In the genomic region with DNA sequence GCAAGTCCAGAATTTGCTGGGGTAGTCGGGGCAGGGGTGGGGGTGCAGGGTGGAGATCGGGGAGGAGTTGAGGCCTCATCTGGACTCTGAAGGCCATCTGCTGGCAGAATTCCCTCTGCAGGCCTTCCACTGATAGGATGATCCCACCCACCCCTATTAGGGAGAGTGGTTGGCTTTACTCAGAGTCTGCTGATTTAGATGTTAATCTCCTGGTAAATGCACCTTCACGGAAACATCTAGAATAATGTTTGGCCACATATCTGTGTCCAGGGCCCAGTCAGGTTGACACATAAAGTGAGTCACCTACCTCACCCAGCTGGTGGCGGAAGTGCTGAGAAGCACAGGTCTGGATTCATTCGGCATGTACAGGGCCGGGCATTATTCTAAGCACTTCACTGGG, we compare ENCODE assay signal across 15 cellular contexts. TPM values are rescaled to one million over a fixed set of nuclear protein-coding genes. Genes with fewer than 3 reads are reported as not detected.
DNase-seq lines count a peak whose midpoint lies in the region; ATAC-seq, FAIRE-seq and TF ChIP-seq lines count a peak whose summit lies in the region.
"Had no signal": no experiment of that assay in that cellular context is flagged by ENCODE, and none has a peak within 500 bp of the region (broad histone marks: within the 10 kb centered on the region; RNA-seq: fewer than 3 reads in every experiment).

No MANE protein-coding gene starts in this region.

- no peak for FAIRE-seq in GM12892 (lab: Jason Lieb, UNC)

- peaks cover 53% of the 10 kb centered on the region for H3K79me2 ChIP-seq in hepatocyte

- H3K27me3 ChIP-seq in WERI-Rb-1 (ENCODE audit: insufficient read depth, low read depth, severe bottlenecking) (no peaks in the 10 kb centered on the region), hepatocyte (no peaks in the 10 kb centered on the region)
- no peaks in the 10 kb centered on the region for H3K27me3 ChIP-seq in effector memory CD4-positive, alpha-beta T cell (replicated peaks; ENCODE audit: control insufficient read depth, insufficient read depth, low read length, poor library complexity, severe bottlenecking)
- H3K27me3 ChIP-seq: vagina had no signal

- H4K20me1 ChIP-seq in hepatocyte (ENCODE audit: insufficient read depth, poor library complexity, severe bottlenecking), result no peaks in the 10 kb centered on the region

- DNase-seq in H4 (ENCODE audit: low spot score) (peak; percentile 42), WERI-Rb-1 (peak; percentile 85), hepatocyte (ENCODE audit: low spot score) (peak; percentile 76), omental fat pad (ENCODE audit: low spot score) (no peak), GM12892 (ENCODE audit: insufficient read length) (no peak), NCI-H1105 treated with DMSO at 0.1 percent for 48 hours (lab: John Stamatoyannopoulos, UW) (no peak), NCI-H524 treated with DMSO at 0.1 percent for 48 hours (lab: John Stamatoyannopoulos, UW) (no peak)
- no peak for DNase-seq in effector memory CD4-positive, alpha-beta T cell
- DNase-seq: central memory CD4-positive, alpha-beta T cell; esophagus squamous epithelium; NCI-H1436 treated with DMSO at 0.1 percent for 48 hours; NCI-H526 treated with DMSO at 0.1 percent for 48 hours; SHP77; stimulated activated CD4-positive, alpha-beta T cell treated with anti-CD3 and anti-CD28 coated beads, Interleukin-2, amount 100 ng/mL, for 24 hours had no signal

- H3K27ac ChIP-seq in WERI-Rb-1 (peak overlapping the region; percentile 60), hepatocyte (peak overlapping the region; percentile 72)
- H3K27ac ChIP-seq in effector memory CD4-positive, alpha-beta T cell (ENCODE audit: insufficient read depth, low read length, poor library complexity, severe bottlenecking), result no peak overlapping the region
- H3K27ac ChIP-seq: esophagus squamous epithelium, vagina had no signal

- H3K9me2 ChIP-seq in hepatocyte (replicated peaks; ENCODE audit: insufficient read depth), result no peaks in the 10 kb centered on the region

- no peak overlapping the region for H2AFZ ChIP-seq in hepatocyte

- 72% methylated on average over 4 of the region's 6 CpGs for WGBS in hepatocyte (ENCODE audit: low lambda C conversion rate, missing lambda C conversion rate)

- TF ChIP-seq CTCF in WERI-Rb-1 (IDR thresholded peaks at IDR 0.05; ENCODE audit: low read depth, low read length) (peak; percentile 47), hepatocyte (IDR thresholded peaks at IDR 0.05; ENCODE audit: poor library complexity) (no peak), omental fat pad (IDR thresholded peaks at IDR 0.05) (no peak)

- no peaks in the 10 kb centered on the region for H3K4me1 ChIP-seq in hepatocyte (ENCODE audit: insufficient read depth)
- H3K4me1 ChIP-seq in effector memory CD4-positive, alpha-beta T cell (ENCODE audit: control insufficient read depth, insufficient read depth, low read length, poor library complexity, severe bottlenecking), result no peaks in the 10 kb centered on the region
- H3K4me1 ChIP-seq: esophagus squamous epithelium, vagina had no signal

- peaks cover 11% of the 10 kb centered on the region for H3K36me3 ChIP-seq in WERI-Rb-1
- H3K36me3 ChIP-seq in hepatocyte (replicated peaks; ENCODE audit: insufficient read depth, low read depth), result no peaks in the 10 kb centered on the region
- no peaks in the 10 kb centered on the region for H3K36me3 ChIP-seq in effector memory CD4-positive, alpha-beta T cell (ENCODE audit: control insufficient read depth, insufficient read depth, low read length)
- H3K36me3 ChIP-seq: esophagus squamous epithelium, vagina had no signal

- ATAC-seq in omental fat pad (ENCODE audit: low FRiP score), result peak; percentile 20

- no peak for TF ChIP-seq POLR2A in GM12892 (IDR thresholded peaks at IDR 0.05; ENCODE audit: low read depth, low read length)

- H3K4me3 ChIP-seq in WERI-Rb-1 (ENCODE audit: low read depth, low read length) (no peak overlapping the region), hepatocyte (no peak overlapping the region)
- no peak overlapping the region for H3K4me3 ChIP-seq in effector memory CD4-positive, alpha-beta T cell (ENCODE audit: insufficient read depth, low read depth, low read length, poor library complexity, severe bottlenecking)
- H3K4me3 ChIP-seq: esophagus squamous epithelium, vagina had no signal

- H3K9me3 ChIP-seq in WERI-Rb-1 (ENCODE audit: severe bottlenecking) (peaks cover 3% of the 10 kb centered on the region), hepatocyte (ENCODE audit: low read depth) (no peaks in the 10 kb centered on the region)
- no peaks in the 10 kb centered on the region for H3K9me3 ChIP-seq in effector memory CD4-positive, alpha-beta T cell (ENCODE audit: control insufficient read depth, low read length)
- H3K9me3 ChIP-seq: esophagus squamous epithelium, vagina had no signal

- H3K4me2 ChIP-seq in hepatocyte, result no peak overlapping the region

RNA-seq across cellular contexts. Expression of gene DAPK1, which starts 50.0 kb away (rescaled TPM):
- 6.6 and 10.5 TPM in 2 replicates for total RNA-seq in H4 (2014; rRNA removed; shearing (Covaris generic))
- total RNA-seq in hepatocyte (47.7 and 62.3 TPM in 2 replicates), omental fat pad (100 to 1,000 TPM in 2 of 4 donors, 10 to 100 TPM in 2; 56.1 to 214 (median 88.1) TPM)
- 44.4 and 46.9 TPM in 2 replicates for polyA plus RNA-seq in hepatocyte
- 26.7 TPM for polyA plus RNA-seq in GM12892 (2012; ENCODE audit: missing spikeins)

Comparison
In these comparisons a context has a peak if more than half of its experiments do, and no peak if none do; other contexts are left out.
1. DNase-seq: peak in H4 (single experiment), WERI-Rb-1 (single experiment) and hepatocyte (single experiment); none in omental fat pad (single experiment), GM12892 (single experiment), NCI-H1105 treated with DMSO at 0.1 percent for 48 hours (single experiment), effector memory CD4-positive, alpha-beta T cell (0 of 3) and NCI-H524 treated with DMSO at 0.1 percent for 48 hours (single experiment).